ENCODE assay signal across 1 cellular context in genomic region chr2:100730290-100730868, GRCh38.
TF ChIP-seq lines count a peak whose summit lies in the region.

No MANE protein-coding gene starts in this region.

TF ChIP-seq in SK-N-SH treated with all-trans-retinoic acid at 6 μM for 48 hours, 23 proteins besides CTCF, POLR2A, EP300 and RAD21 (continued from another document):
- no peak for TF ChIP-seq CREB5 (CRISPR knock-in tag; IDR thresholded peaks at IDR 0.05; ENCODE audit: low read depth)
- no peak for TF ChIP-seq ZNF565 (CRISPR knock-in tag; conservative IDR thresholded peaks at IDR 0.05; ENCODE audit: low read depth)
- TF ChIP-seq RARB (CRISPR knock-in tag; IDR thresholded peaks at IDR 0.05) = no peak
- no peak for TF ChIP-seq POU6F1 (CRISPR knock-in tag; IDR thresholded peaks at IDR 0.05; ENCODE audit: borderline replicate concordance, low read depth)
- no peak for TF ChIP-seq ZFP30 (CRISPR knock-in tag; IDR thresholded peaks at IDR 0.05)
- TF ChIP-seq GLIS3 (CRISPR knock-in tag; IDR thresholded peaks at IDR 0.05) = no peak
